In the genomic region with DNA sequence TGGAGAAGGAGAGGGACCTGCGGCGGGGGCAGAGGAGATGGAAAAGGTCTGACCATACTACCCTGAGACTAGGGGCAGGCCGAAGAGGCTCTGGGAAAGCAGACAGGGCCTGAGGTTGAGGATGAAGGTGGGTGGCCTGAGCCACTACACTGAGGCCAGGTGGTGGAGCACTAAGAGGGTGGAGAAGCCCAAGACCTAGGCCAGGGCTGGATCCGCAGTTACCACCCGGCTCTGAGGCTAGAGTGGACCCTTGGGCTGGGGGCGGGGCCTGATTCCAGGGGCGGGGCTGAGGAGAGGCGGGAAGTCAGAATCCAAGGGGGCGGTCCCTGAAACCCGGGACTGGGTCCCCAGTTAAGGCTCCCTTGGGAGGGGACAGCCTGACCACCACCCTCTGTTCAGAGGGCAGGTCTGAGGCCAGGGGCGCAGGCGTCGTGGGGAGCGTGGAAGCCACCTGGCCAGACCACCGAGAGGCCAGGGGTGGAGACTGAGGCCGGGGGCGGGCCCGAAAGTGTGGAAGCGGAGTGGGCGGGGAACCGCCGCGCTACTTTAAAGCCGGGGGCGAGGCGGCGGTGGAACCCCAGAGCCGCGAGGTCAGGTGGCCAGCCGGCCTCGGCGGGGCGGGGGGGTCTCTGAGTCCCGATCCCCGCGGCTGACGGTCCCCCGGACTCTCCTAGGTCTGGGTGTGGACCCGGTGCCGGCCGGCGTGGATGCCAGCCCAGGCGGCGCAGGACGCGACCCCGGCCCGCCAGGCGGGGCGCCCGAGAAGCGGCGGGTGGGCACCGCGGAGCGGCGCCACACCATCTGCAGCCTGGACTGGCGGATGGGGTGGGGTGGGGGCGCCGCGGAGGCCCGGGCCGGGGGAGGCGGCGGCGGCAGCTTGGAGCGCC, we compare ENCODE assay signal across 1 cellular context.
TF ChIP-seq lines count a peak whose summit lies in the region.

No MANE protein-coding gene starts in this region.

TF ChIP-seq in WTC11, 78 proteins besides CTCF, POLR2A, EP300 and RAD21 (continued from another document):
- TF ChIP-seq, protein P1, sequence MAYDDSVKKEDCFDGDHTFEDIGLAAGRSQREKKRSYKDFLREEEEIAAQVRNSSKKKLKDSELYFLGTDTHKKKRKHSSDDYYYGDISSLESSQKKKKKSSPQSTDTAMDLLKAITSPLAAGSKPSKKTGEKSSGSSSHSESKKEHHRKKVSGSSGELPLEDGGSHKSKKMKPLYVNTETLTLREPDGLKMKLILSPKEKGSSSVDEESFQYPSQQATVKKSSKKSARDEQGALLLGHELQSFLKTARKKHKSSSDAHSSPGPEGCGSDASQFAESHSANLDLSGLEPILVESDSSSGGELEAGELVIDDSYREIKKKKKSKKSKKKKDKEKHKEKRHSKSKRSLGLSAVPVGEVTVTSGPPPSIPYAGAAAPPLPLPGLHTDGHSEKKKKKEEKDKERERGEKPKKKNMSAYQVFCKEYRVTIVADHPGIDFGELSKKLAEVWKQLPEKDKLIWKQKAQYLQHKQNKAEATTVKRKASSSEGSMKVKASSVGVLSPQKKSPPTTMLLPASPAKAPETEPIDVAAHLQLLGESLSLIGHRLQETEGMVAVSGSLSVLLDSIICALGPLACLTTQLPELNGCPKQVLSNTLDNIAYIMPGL (CRISPR knock-in tag; IDR thresholded peaks at IDR 0.05) = peak; percentile 59; the same call in 1 of the 2 replicates
- peak; percentile 72; the same call in 1 of the 2 replicates for TF ChIP-seq ETV6 (CRISPR knock-in tag; IDR thresholded peaks at IDR 0.05)
- TF ChIP-seq, protein P2, sequence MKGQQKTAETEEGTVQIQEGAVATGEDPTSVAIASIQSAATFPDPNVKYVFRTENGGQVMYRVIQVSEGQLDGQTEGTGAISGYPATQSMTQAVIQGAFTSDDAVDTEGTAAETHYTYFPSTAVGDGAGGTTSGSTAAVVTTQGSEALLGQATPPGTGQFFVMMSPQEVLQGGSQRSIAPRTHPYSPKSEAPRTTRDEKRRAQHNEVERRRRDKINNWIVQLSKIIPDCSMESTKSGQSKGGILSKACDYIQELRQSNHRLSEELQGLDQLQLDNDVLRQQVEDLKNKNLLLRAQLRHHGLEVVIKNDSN (CRISPR knock-in tag; IDR thresholded peaks at IDR 0.05) = peak; percentile 76
- TF ChIP-seq CREM (CRISPR knock-in tag; IDR thresholded peaks at IDR 0.05) = 0 out of 2 replicates have a peak, but pooled peaks have one; percentile 36
- TF ChIP-seq ZNF423 (CRISPR knock-in tag; IDR thresholded peaks at IDR 0.05) = peak; percentile 86
- TF ChIP-seq HMGA2 (CRISPR knock-in tag; IDR thresholded peaks at IDR 0.05) = no peak
- no peak for TF ChIP-seq NFATC4 (CRISPR knock-in tag; IDR thresholded peaks at IDR 0.05)
- TF ChIP-seq, protein P3, sequence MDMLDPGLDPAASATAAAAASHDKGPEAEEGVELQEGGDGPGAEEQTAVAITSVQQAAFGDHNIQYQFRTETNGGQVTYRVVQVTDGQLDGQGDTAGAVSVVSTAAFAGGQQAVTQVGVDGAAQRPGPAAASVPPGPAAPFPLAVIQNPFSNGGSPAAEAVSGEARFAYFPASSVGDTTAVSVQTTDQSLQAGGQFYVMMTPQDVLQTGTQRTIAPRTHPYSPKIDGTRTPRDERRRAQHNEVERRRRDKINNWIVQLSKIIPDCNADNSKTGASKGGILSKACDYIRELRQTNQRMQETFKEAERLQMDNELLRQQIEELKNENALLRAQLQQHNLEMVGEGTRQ (CRISPR knock-in tag; IDR thresholded peaks at IDR 0.05) = peak; percentile 69
- TF ChIP-seq, protein P4, sequence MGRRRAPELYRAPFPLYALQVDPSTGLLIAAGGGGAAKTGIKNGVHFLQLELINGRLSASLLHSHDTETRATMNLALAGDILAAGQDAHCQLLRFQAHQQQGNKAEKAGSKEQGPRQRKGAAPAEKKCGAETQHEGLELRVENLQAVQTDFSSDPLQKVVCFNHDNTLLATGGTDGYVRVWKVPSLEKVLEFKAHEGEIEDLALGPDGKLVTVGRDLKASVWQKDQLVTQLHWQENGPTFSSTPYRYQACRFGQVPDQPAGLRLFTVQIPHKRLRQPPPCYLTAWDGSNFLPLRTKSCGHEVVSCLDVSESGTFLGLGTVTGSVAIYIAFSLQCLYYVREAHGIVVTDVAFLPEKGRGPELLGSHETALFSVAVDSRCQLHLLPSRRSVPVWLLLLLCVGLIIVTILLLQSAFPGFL (CRISPR knock-in tag; IDR thresholded peaks at IDR 0.05; ENCODE audit: borderline replicate concordance) = no peak
- TF ChIP-seq ZNF219 (CRISPR knock-in tag; IDR thresholded peaks at IDR 0.05; ENCODE audit: borderline replicate concordance) = no peak
- TF ChIP-seq, protein P5, sequence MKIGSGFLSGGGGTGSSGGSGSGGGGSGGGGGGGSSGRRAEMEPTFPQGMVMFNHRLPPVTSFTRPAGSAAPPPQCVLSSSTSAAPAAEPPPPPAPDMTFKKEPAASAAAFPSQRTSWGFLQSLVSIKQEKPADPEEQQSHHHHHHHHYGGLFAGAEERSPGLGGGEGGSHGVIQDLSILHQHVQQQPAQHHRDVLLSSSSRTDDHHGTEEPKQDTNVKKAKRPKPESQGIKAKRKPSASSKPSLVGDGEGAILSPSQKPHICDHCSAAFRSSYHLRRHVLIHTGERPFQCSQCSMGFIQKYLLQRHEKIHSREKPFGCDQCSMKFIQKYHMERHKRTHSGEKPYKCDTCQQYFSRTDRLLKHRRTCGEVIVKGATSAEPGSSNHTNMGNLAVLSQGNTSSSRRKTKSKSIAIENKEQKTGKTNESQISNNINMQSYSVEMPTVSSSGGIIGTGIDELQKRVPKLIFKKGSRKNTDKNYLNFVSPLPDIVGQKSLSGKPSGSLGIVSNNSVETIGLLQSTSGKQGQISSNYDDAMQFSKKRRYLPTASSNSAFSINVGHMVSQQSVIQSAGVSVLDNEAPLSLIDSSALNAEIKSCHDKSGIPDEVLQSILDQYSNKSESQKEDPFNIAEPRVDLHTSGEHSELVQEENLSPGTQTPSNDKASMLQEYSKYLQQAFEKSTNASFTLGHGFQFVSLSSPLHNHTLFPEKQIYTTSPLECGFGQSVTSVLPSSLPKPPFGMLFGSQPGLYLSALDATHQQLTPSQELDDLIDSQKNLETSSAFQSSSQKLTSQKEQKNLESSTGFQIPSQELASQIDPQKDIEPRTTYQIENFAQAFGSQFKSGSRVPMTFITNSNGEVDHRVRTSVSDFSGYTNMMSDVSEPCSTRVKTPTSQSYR (CRISPR knock-in tag; IDR thresholded peaks at IDR 0.05) = no peak
